Comparison of ENCODE assay signal across 20 cellular contexts in the genomic region with DNA sequence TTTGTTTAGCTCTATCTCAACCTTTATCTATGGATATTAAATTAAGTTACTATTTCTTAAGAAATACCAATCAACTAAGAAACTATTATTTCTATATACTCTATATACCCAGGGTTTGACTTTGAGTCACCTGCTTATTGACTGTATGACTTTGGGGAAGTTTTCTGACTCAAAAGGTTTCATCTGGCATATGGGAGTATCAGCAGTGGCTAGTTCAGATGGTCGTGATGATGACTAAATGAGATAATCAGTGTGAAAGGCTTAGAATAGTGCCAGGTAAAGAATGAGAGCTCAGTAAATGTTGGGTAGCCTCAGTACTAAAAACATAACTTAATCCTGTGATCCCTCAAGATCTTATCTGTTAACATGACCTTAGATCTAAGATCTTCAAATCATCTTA.
A peak's percentile ranks its signal among the peaks of the same experiment; 100 is the strongest.
DNase-seq lines count a peak whose midpoint lies in the region; ATAC-seq and TF ChIP-seq lines count a peak whose summit lies in the region.
"Had no signal": no experiment of that assay in that cellular context is flagged by ENCODE, and none has a peak within 500 bp of the region (broad histone marks: within the 10 kb centered on the region; RNA-seq: fewer than 3 reads in every experiment).

No MANE protein-coding gene starts in this region.

- no peaks in the 10 kb centered on the region for H3K4me1 Mint-ChIP-seq in activated CD8-positive, alpha-beta T cell treated with anti-CD3 and anti-CD28 coated beads for 36 hours (ENCODE audit: low read depth)

- DNase-seq in amygdala (lab: John Stamatoyannopoulos, UW) = no peak
- DNase-seq in activated CD8-positive, alpha-beta T cell treated with anti-CD3 and anti-CD28 coated beads for 36 hours = no peak
- DNase-seq in AG08395 (ENCODE audit: low spot score) = no peak
- DNase-seq: CD4-positive, alpha-beta T cell; cerebellar nuclear complex; DMS79 treated with DMSO at 0.1 percent for 48 hours; effector memory CD4-positive, alpha-beta T cell; NCI-H1105; NCI-H526; OCI-M1; SIG-M5; small intestine; stimulated activated CD4-positive, alpha-beta T cell treated with anti-CD3 and anti-CD28 coated beads, Interleukin-4, amount 100 ng/mL, for 1 hour; T-helper 1 cell had no signal

- TF ChIP-seq CTCF in activated CD8-positive, alpha-beta T cell treated with anti-CD3 and anti-CD28 coated beads for 36 hours (IDR thresholded peaks at IDR 0.05) = no peak

- no peaks in the 10 kb centered on the region for H3K9me3 Mint-ChIP-seq in activated CD8-positive, alpha-beta T cell treated with anti-CD3 and anti-CD28 coated beads for 36 hours

- no peak overlapping the region for H3K27ac Mint-ChIP-seq in activated CD8-positive, alpha-beta T cell treated with anti-CD3 and anti-CD28 coated beads for 36 hours
- H3K27ac Mint-ChIP-seq: CD4-positive, alpha-beta T cell had no signal

- POLR2A ChIA-PET in activated CD8-positive, alpha-beta T cell treated with anti-CD3 and anti-CD28 coated beads for 36 hours (lab: Charles Lee) = no interaction called here

- H3K4me3 Mint-ChIP-seq in activated CD8-positive, alpha-beta T cell treated with anti-CD3 and anti-CD28 coated beads for 36 hours = no peak overlapping the region
- H3K4me3 Mint-ChIP-seq: CD4-positive, alpha-beta T cell had no signal

- H3K36me3 Mint-ChIP-seq in activated CD8-positive, alpha-beta T cell treated with anti-CD3 and anti-CD28 coated beads for 36 hours (ENCODE audit: low read depth) = no peaks in the 10 kb centered on the region

- CTCF ChIA-PET in activated CD8-positive, alpha-beta T cell treated with anti-CD3 and anti-CD28 coated beads for 36 hours (lab: Charles Lee) = no interaction called here

- ATAC-seq in GM18861 (IDR thresholded peaks at IDR 0.05; ENCODE audit: unreplicated experiment) (peak; percentile 89), GM21717 (IDR thresholded peaks at IDR 0.05; ENCODE audit: unreplicated experiment) (peak; percentile 78), HG02970 (IDR thresholded peaks at IDR 0.05; ENCODE audit: low FRiP score, unreplicated experiment) (peak; percentile 86), HG03521 (IDR thresholded peaks at IDR 0.05; ENCODE audit: unreplicated experiment) (peak; percentile 45), HG03108 (IDR thresholded peaks at IDR 0.05; ENCODE audit: unreplicated experiment) (no peak)
- ATAC-seq in activated CD8-positive, alpha-beta T cell treated with anti-CD3 and anti-CD28 coated beads for 36 hours = no peak
- ATAC-seq: left lobe of liver had no signal

- no peaks in the 10 kb centered on the region for H3K27me3 Mint-ChIP-seq in activated CD8-positive, alpha-beta T cell treated with anti-CD3 and anti-CD28 coated beads for 36 hours
- H3K27me3 Mint-ChIP-seq: CD4-positive, alpha-beta T cell had no signal

- intact Hi-C loops in activated CD8-positive, alpha-beta T cell treated with anti-CD3 and anti-CD28 coated beads for 36 hours (cut with micrococcal nuclease) = no loop called here

Comparison
In these comparisons a context has a peak if more than half of its experiments do, and no peak if none do; other contexts are left out.
1. ATAC-seq: peak in GM18861 (single experiment), GM21717 (single experiment), HG02970 (single experiment) and HG03521 (single experiment); none in HG03108 (single experiment) and activated CD8-positive, alpha-beta T cell treated with anti-CD3 and anti-CD28 coated beads for 36 hours (single experiment).